21 cellular contexts compared by ENCODE assay signal in the genomic region with DNA sequence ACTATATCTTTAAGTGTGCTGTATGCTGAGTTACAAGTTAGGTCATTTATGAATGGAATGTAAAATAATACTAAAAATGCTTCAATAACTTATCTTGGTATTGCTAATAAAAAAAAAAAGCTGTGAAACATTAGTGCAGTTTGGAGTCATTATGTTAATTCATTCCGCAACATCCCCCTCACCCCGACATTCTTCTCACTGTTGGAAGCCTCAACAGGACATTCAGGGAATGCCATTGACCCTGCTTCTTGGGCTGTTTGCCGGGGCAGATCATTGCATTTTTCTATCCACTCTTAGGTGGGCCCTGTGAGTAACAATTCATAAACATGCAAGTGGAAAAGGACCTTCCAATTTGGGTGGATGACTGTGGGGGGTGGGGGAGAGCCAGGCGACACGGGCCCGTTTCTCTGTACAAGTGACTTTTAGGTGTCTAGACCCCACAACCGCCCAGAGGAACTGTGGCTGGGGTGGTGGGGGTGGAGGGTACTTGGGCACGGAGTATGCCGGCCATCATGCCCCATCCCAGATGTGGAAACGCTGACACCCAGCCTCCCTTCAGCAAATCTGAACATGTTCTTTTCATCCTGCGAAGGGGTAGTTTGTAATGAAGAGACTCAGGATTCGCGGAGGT.
DNase-seq lines count a peak whose midpoint lies in the region; ATAC-seq, FAIRE-seq and TF ChIP-seq lines count a peak whose summit lies in the region.
"Had no signal": no experiment of that assay in that cellular context is flagged by ENCODE, and none has a peak within 500 bp of the region (broad histone marks: within the 10 kb centered on the region; RNA-seq: fewer than 3 reads in every experiment).

No MANE protein-coding gene starts in this region.

- no peaks in the 10 kb centered on the region for H3K4me1 Mint-ChIP-seq in stimulated activated effector memory CD8-positive, alpha-beta T cell treated with anti-CD3 and anti-CD28 coated beads, Interleukin-12 subunit alpha, Interleukin-12 subunit beta, amount 100 ng/mL, for 72 hours
- H3K4me1 Mint-ChIP-seq: IgD-negative memory B cell had no signal

- intact Hi-C loops in dorsolateral prefrontal cortex (cut with DNase I) = loop anchor here in 1 of 2 donors (10.0 kb wide), 1 partner anchor 333 kb away; no protein-coding TSS in a partner anchor
- intact Hi-C loops in kidney (cut with DNase I) = no loop called here

- no peak overlapping the region for H3K27ac Mint-ChIP-seq in stimulated activated effector memory CD8-positive, alpha-beta T cell treated with anti-CD3 and anti-CD28 coated beads, Interleukin-12 subunit alpha, Interleukin-12 subunit beta, amount 100 ng/mL, for 72 hours
- H3K27ac Mint-ChIP-seq: CD8-positive, alpha-beta T cell; HFFc6; IgD-negative memory B cell had no signal

- H3K9ac ChIP-seq in HUES6 (ENCODE audit: low read length) = no peak overlapping the region
- H3K9ac ChIP-seq in kidney (ENCODE audit: low read length in 2 of 2) = no peak overlapping the region
- H3K9ac ChIP-seq: BLaER1 treated with 17β-estradiol and CSF1 and Interleukin-3, amounts not matched to agents 10 nM and 100 nM had no signal

- no peak for FAIRE-seq in kidney (lab: Jason Lieb, UNC)
- FAIRE-seq: GM12891 had no signal

- H3K36me3 ChIP-seq in HUES6 (ENCODE audit: control insufficient read depth, insufficient read depth, low read length) = no peaks in the 10 kb centered on the region
- H3K36me3 ChIP-seq in kidney (ENCODE audit: control insufficient read depth in 1 of 2, insufficient read depth in 2 of 2, low read length in 2 of 2) = no peaks in the 10 kb centered on the region
- H3K36me3 ChIP-seq: BLaER1 treated with 17β-estradiol and CSF1 and Interleukin-3, amounts not matched to agents 10 nM and 100 nM; MG63 had no signal

- no peaks in the 10 kb centered on the region for H3K9me3 Mint-ChIP-seq in stimulated activated effector memory CD8-positive, alpha-beta T cell treated with anti-CD3 and anti-CD28 coated beads, Interleukin-12 subunit alpha, Interleukin-12 subunit beta, amount 100 ng/mL, for 72 hours
- H3K9me3 Mint-ChIP-seq: CD8-positive, alpha-beta T cell had no signal

- no peak for ATAC-seq in stimulated activated effector memory CD8-positive, alpha-beta T cell treated with anti-CD3 and anti-CD28 coated beads, Interleukin-12 subunit alpha, Interleukin-12 subunit beta, amount 100 ng/mL, for 72 hours
- ATAC-seq: CD8-positive, alpha-beta T cell had no signal

- no peaks in the 10 kb centered on the region for H3K36me3 Mint-ChIP-seq in stimulated activated effector memory CD8-positive, alpha-beta T cell treated with anti-CD3 and anti-CD28 coated beads, Interleukin-12 subunit alpha, Interleukin-12 subunit beta, amount 100 ng/mL, for 72 hours
- H3K36me3 Mint-ChIP-seq: CD8-positive, alpha-beta T cell had no signal

- H3K27me3 ChIP-seq in HUES6 (ENCODE audit: control insufficient read depth, insufficient read depth, low read length) (no peaks in the 10 kb centered on the region), dorsolateral prefrontal cortex (peaks cover 0 to 5% (median 0%) of the 10 kb centered on the region in 45 donors)
- H3K27me3 ChIP-seq: BLaER1 treated with 17β-estradiol and CSF1 and Interleukin-3, amounts not matched to agents 10 nM and 100 nM; MG63 had no signal

- H3K9me3 ChIP-seq in HUES6 (ENCODE audit: control insufficient read depth, insufficient read depth, low read depth, low read length) (no peaks in the 10 kb centered on the region), kidney (ENCODE audit: control insufficient read depth in 1 of 2, low read length in 2 of 2) (no peaks in the 10 kb centered on the region)
- H3K9me3 ChIP-seq: BLaER1 treated with 17β-estradiol and CSF1 and Interleukin-3, amounts not matched to agents 10 nM and 100 nM; MG63 had no signal

- H3K4me3 Mint-ChIP-seq in stimulated activated effector memory CD8-positive, alpha-beta T cell treated with anti-CD3 and anti-CD28 coated beads, Interleukin-12 subunit alpha, Interleukin-12 subunit beta, amount 100 ng/mL, for 72 hours = no peak overlapping the region
- H3K4me3 Mint-ChIP-seq: CD8-positive, alpha-beta T cell; HFFc6; IgD-negative memory B cell had no signal

- TF ChIP-seq CTCF in dorsolateral prefrontal cortex (IDR thresholded peaks at IDR 0.05 in 54 of 56, conservative IDR thresholded peaks at IDR 0.05 in 2 of 56; ENCODE audit: low read depth in 1 of 56, partially characterized antibody in 56 of 56) (no peak), kidney (IDR thresholded peaks at IDR 0.05; ENCODE audit: borderline replicate concordance, extremely low read depth, insufficient read depth) (no peak)

- H3K4me3 ChIP-seq in HUES6 (ENCODE audit: low read depth, low read length) (no peak overlapping the region), dorsolateral prefrontal cortex (no peak overlapping the region), kidney (ENCODE audit: low read length in 2 of 2) (no peak overlapping the region)
- H3K4me3 ChIP-seq: BLaER1 treated with 17β-estradiol and CSF1 and Interleukin-3, amounts not matched to agents 10 nM and 100 nM; MG63 had no signal

- peaks cover 35% of the 10 kb centered on the region for H3K4me1 ChIP-seq in HUES6 (ENCODE audit: control insufficient read depth, insufficient read depth, low read length)
- H3K4me1 ChIP-seq in kidney (ENCODE audit: control insufficient read depth in 1 of 2, insufficient read depth in 1 of 2, low read depth in 1 of 2, low read length in 2 of 2) = no peaks in the 10 kb centered on the region

- H3K27ac ChIP-seq in HUES6 (ENCODE audit: low read depth, low read length) = 0 out of 2 replicates have a peak overlapping the region, but pooled peaks have one; percentile 26
- peak overlapping the region in 56 of 59 donors; percentile 8 to 99 (median 93) for H3K27ac ChIP-seq in dorsolateral prefrontal cortex
- H3K27ac ChIP-seq in substantia nigra (ENCODE audit: low read depth, low read length, poor library complexity, severe bottlenecking) = peak overlapping the region; percentile 94
- H3K27ac ChIP-seq in kidney (ENCODE audit: low read depth in 2 of 2, low read length in 2 of 2) = no peak overlapping the region
- H3K27ac ChIP-seq: BLaER1 treated with 17β-estradiol and CSF1 and Interleukin-3, amounts not matched to agents 10 nM and 100 nM had no signal

- DNase-seq in dorsolateral prefrontal cortex (no peak), iPS-NIHi11 (ENCODE audit: low spot score) (peak; percentile 28), substantia nigra (lab: John Stamatoyannopoulos, UW) (no peak), kidney (no peak), activated gamma-delta T cell treated with Interleukin-2 at 50 U/mL for 16 hours (no peak)
- DNase-seq in stimulated activated effector memory CD8-positive, alpha-beta T cell treated with anti-CD3 and anti-CD28 coated beads, Interleukin-12 subunit alpha, Interleukin-12 subunit beta, amount 100 ng/mL, for 72 hours (ENCODE audit: low spot score in 2 of 2) = no peak
- DNase-seq: CD8-positive, alpha-beta T cell; DMS53; HFFc6; Kasumi-1; MG63; NCI-H1092 treated with DMSO at 0.1 percent for 48 hours; NCI-H146; NCI-H2081; NCI-H446 treated with DMSO at 0.1 percent for 48 hours; OCI-M1; Right ventricle myocardium superior had no signal

Comparison
In these comparisons a context has a peak if more than half of its experiments do, and no peak if none do; other contexts are left out.
1. H3K27ac ChIP-seq: peak in HUES6 (single experiment), dorsolateral prefrontal cortex (56 of 59) and substantia nigra (single experiment); none in kidney (0 of 2).